ENCODE assay signal across 12 cellular contexts in the genomic region with DNA sequence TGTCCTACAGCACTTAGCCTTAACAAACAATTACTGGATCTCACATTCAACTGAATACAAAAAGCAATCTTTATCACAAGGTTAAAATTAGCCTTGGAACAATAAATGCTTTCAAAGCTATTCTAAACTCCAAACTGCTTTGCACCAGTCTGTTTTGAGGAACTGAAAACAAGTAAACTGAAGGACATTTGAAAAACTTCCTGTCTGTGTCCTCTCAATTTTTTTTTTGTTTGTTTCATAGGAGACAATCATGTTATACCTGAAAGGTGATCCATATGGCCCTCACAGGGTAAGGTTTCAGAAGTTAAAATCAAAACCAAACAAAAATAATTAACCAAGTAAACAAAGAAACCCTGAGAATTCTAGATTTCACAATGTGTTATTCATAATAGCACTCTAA.
DNase-seq lines count a peak whose midpoint lies in the region; ATAC-seq, FAIRE-seq and TF ChIP-seq lines count a peak whose summit lies in the region.
"Had no signal": no experiment of that assay in that cellular context is flagged by ENCODE, and none has a peak within 500 bp of the region (broad histone marks: within the 10 kb centered on the region; RNA-seq: fewer than 3 reads in every experiment).

No MANE protein-coding gene starts in this region.

- CTCF ChIA-PET in HepG2 (lab: Yijun Ruan, JAX; ENCODE audit: low intra/inter-chr PET ratio, low total read pairs) = no interaction called here
- CTCF ChIA-PET in mammary epithelial cell (lab: Charles Lee; ENCODE audit: low non-redundant PET) = no interaction called here

- FAIRE-seq in HepG2 (lab: Jason Lieb, UNC) = no peak

- TF ChIP-seq POLR2A in HepG2 (IDR thresholded peaks at IDR 0.05; ENCODE audit: insufficient read depth in 1 of 2, low read depth in 2 of 2, low read length in 2 of 2) = no peak

- POLR2A ChIA-PET in HepG2 (lab: Yijun Ruan, JAX) = no interaction called here

- peaks cover 25% of the 10 kb centered on the region for H3K4me1 ChIP-seq in left ventricle myocardium inferior
- H3K4me1 ChIP-seq in HepG2 (ENCODE audit: insufficient read depth, low read length) = 0 out of 2 replicates have a peak, but pooled peaks cover 3% of the 10 kb centered on the region
- H3K4me1 ChIP-seq in mammary epithelial cell (ENCODE audit: insufficient read depth, low read length) = no peaks in the 10 kb centered on the region
- H3K4me1 ChIP-seq: lower lobe of right lung had no signal

- H3K27me3 ChIP-seq in left ventricle myocardium inferior (ENCODE audit: low read depth) (no peaks in the 10 kb centered on the region), HepG2 (ENCODE audit: control insufficient read depth in 1 of 2, insufficient read depth in 2 of 2, low read length in 2 of 2) (no peaks in the 10 kb centered on the region), mammary epithelial cell (ENCODE audit: insufficient read depth, low read length) (no peaks in the 10 kb centered on the region)

- intact Hi-C loops in left ventricle myocardium inferior (cut with micrococcal nuclease) = no loop called here
- intact Hi-C loops in HepG2 (cut with micrococcal nuclease; ENCODE audit: unreplicated experiment) = no loop called here
- intact Hi-C loops in mammary epithelial cell (cut with micrococcal nuclease) = no loop called here

- ATAC-seq in GM18867 (IDR thresholded peaks at IDR 0.05; ENCODE audit: unreplicated experiment) = peak; percentile 88
- peak; percentile 95 for ATAC-seq in GM21619 (IDR thresholded peaks at IDR 0.05; ENCODE audit: unreplicated experiment)
- ATAC-seq in HG03439 (IDR thresholded peaks at IDR 0.05; ENCODE audit: unreplicated experiment) = peak; percentile 88
- ATAC-seq in HepG2 = no peak
- ATAC-seq: lower lobe of right lung had no signal

- H3K4me3 ChIP-seq in left ventricle myocardium inferior (no peak overlapping the region), HepG2 (replicated peaks in 1 of 3; ENCODE audit: insufficient read depth in 1 of 3, low read depth in 2 of 3, low read length in 3 of 3) (no peak overlapping the region), mammary epithelial cell (replicated peaks in 1 of 3; ENCODE audit: insufficient read depth in 1 of 3, low read depth in 2 of 3, low read length in 3 of 3) (no peak overlapping the region)
- H3K4me3 ChIP-seq: lower lobe of right lung had no signal

- TF ChIP-seq RAD21 in HepG2 (CRISPR knock-in tag; IDR thresholded peaks at IDR 0.05) = no peak

- H3K4me2 ChIP-seq in HepG2 (ENCODE audit: low read depth, low read length) (no peak overlapping the region), mammary epithelial cell (ENCODE audit: insufficient read depth, low read depth, low read length) (no peak overlapping the region)
- H3K4me2 ChIP-seq: SK-N-SH had no signal

- TF ChIP-seq EP300 in HepG2 (IDR thresholded peaks at IDR 0.05; ENCODE audit: low read depth in 2 of 2, low read length in 2 of 2) (no peak), HepG2 (CRISPR knock-in tag; IDR thresholded peaks at IDR 0.05; ENCODE audit: borderline replicate concordance) (no peak)

- DNase-seq in left ventricle myocardium inferior = no peak
- DNase-seq in HepG2 (ENCODE audit: low spot score) = no peak
- no peak for DNase-seq in COLO668 (lab: John Stamatoyannopoulos, UW; ENCODE audit: unreplicated experiment)
- no peak for DNase-seq in HuH-7.5 (ENCODE audit: low spot score)
- no peak for DNase-seq in mammary epithelial cell
- DNase-seq: GF-D8, KBM-7, lower lobe of right lung, SK-N-SH had no signal

- H3K9ac ChIP-seq in HepG2 (ENCODE audit: insufficient read depth, low read depth, low read length) (no peak overlapping the region), mammary epithelial cell (ENCODE audit: insufficient read depth, low read length) (no peak overlapping the region)
- H3K9ac ChIP-seq: SK-N-SH had no signal

- dilution Hi-C loops in mammary epithelial cell (cut with HindIII; ENCODE audit: low sequenced_read_pairs) = no loop called here

- H2AFZ ChIP-seq in HepG2 (ENCODE audit: low read length) (no peak overlapping the region), mammary epithelial cell (ENCODE audit: low read depth, low read length) (no peak overlapping the region)

- H3K9me3 ChIP-seq in left ventricle myocardium inferior (replicated peaks) (peaks cover 7% of the 10 kb centered on the region), HepG2 (ENCODE audit: low read length) (peaks cover 41% of the 10 kb centered on the region; the same call in 1 of the 2 replicates), mammary epithelial cell (replicated peaks; ENCODE audit: insufficient read depth, low read length) (peaks cover 10% of the 10 kb centered on the region)
- H3K9me3 ChIP-seq: lower lobe of right lung, SK-N-SH had no signal

- H3K36me3 ChIP-seq in left ventricle myocardium inferior (no peaks in the 10 kb centered on the region), HepG2 (replicated peaks in 1 of 2; ENCODE audit: control insufficient read depth in 1 of 2, insufficient read depth in 2 of 2, low read length in 2 of 2) (no peaks in the 10 kb centered on the region), mammary epithelial cell (ENCODE audit: insufficient read depth, low read length) (no peaks in the 10 kb centered on the region)
- H3K36me3 ChIP-seq: lower lobe of right lung had no signal

- H4K20me1 ChIP-seq in HepG2 (ENCODE audit: insufficient read depth, low read length) = no peaks in the 10 kb centered on the region
- no peaks in the 10 kb centered on the region for H4K20me1 ChIP-seq in mammary epithelial cell (ENCODE audit: insufficient read depth, low read length)

- BruUV-seq in HepG2 (replicated peaks; lab: Mats Ljungman, UMichigan) (no TSS peak), mammary epithelial cell (replicated peaks; lab: Mats Ljungman, UMichigan) (no TSS peak)

- TF ChIP-seq CTCF in left ventricle myocardium inferior (IDR thresholded peaks at IDR 0.05; ENCODE audit: borderline replicate concordance) = no peak
- TF ChIP-seq CTCF in HepG2 (CRISPR knock-in tag; IDR thresholded peaks at IDR 0.05) = no peak
- TF ChIP-seq CTCF in mammary epithelial cell (conservative IDR thresholded peaks at IDR 0.05 in 1 of 2, IDR thresholded peaks at IDR 0.05 in 1 of 2; ENCODE audit: extremely low read depth in 1 of 2, insufficient read depth in 1 of 2, low read depth in 1 of 2, low read length in 2 of 2) = no peak

- peak overlapping the region; percentile 67 for H3K27ac ChIP-seq in left ventricle myocardium inferior (replicated peaks)
- H3K27ac ChIP-seq in HepG2 (ENCODE audit: extremely low read length, insufficient read depth, low read length) = no peak overlapping the region
- H3K27ac ChIP-seq in mammary epithelial cell (ENCODE audit: insufficient read depth, low read depth, low read length) = no peak overlapping the region
- H3K27ac ChIP-seq: lower lobe of right lung had no signal

- in situ Hi-C loops in HepG2 (cut with HindIII; ENCODE audit: extremely low pct_ligation_motif_present, low pct_unique_long_range_greater_than_20kb) = no loop called here
- in situ Hi-C loops in mammary epithelial cell (cut with MboI; ENCODE audit: low sequenced_read_pairs in 2 of 2) = no loop called here

- no peaks in the 10 kb centered on the region for H3K79me2 ChIP-seq in HepG2 (ENCODE audit: insufficient read depth, low read length)
- no peaks in the 10 kb centered on the region for H3K79me2 ChIP-seq in mammary epithelial cell (ENCODE audit: insufficient read depth, low read length)

TF ChIP-seq in HepG2, 621 proteins besides CTCF, POLR2A, EP300 and RAD21 (continues in another document):
- TF ChIP-seq PCBP2 (optimal IDR thresholded peaks at IDR 0.05; ENCODE audit: low read depth, low read length, poor library complexity, severe bottlenecking) = no peak
- TF ChIP-seq MED13 (CRISPR knock-in tag; IDR thresholded peaks at IDR 0.05) = no peak
- TF ChIP-seq TBX2 (CRISPR knock-in tag; IDR thresholded peaks at IDR 0.05; ENCODE audit: borderline replicate concordance) = no peak
- TF ChIP-seq PLRG1 (conservative IDR thresholded peaks at IDR 0.05) = no peak
- TF ChIP-seq, protein P1, sequence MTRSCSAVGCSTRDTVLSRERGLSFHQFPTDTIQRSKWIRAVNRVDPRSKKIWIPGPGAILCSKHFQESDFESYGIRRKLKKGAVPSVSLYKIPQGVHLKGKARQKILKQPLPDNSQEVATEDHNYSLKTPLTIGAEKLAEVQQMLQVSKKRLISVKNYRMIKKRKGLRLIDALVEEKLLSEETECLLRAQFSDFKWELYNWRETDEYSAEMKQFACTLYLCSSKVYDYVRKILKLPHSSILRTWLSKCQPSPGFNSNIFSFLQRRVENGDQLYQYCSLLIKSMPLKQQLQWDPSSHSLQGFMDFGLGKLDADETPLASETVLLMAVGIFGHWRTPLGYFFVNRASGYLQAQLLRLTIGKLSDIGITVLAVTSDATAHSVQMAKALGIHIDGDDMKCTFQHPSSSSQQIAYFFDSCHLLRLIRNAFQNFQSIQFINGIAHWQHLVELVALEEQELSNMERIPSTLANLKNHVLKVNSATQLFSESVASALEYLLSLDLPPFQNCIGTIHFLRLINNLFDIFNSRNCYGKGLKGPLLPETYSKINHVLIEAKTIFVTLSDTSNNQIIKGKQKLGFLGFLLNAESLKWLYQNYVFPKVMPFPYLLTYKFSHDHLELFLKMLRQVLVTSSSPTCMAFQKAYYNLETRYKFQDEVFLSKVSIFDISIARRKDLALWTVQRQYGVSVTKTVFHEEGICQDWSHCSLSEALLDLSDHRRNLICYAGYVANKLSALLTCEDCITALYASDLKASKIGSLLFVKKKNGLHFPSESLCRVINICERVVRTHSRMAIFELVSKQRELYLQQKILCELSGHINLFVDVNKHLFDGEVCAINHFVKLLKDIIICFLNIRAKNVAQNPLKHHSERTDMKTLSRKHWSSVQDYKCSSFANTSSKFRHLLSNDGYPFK (CRISPR knock-in tag; IDR thresholded peaks at IDR 0.05; ENCODE audit: borderline replicate concordance) = no peak
- TF ChIP-seq POLR2AphosphoS2 (IDR thresholded peaks at IDR 0.05; ENCODE audit: low read depth, low read length) = no peak
- TF ChIP-seq NBN (conservative IDR thresholded peaks at IDR 0.05) = no peak
- TF ChIP-seq, protein P2, sequence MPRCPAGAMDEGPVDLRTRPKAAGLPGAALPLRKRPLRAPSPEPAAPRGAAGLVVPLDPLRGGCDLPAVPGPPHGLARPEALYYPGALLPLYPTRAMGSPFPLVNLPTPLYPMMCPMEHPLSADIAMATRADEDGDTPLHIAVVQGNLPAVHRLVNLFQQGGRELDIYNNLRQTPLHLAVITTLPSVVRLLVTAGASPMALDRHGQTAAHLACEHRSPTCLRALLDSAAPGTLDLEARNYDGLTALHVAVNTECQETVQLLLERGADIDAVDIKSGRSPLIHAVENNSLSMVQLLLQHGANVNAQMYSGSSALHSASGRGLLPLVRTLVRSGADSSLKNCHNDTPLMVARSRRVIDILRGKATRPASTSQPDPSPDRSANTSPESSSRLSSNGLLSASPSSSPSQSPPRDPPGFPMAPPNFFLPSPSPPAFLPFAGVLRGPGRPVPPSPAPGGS (CRISPR knock-in tag; IDR thresholded peaks at IDR 0.05) = no peak
- no peak for TF ChIP-seq MYNN (CRISPR knock-in tag; IDR thresholded peaks at IDR 0.05; ENCODE audit: low read depth)
- TF ChIP-seq KAT8 (CRISPR knock-in tag; IDR thresholded peaks at IDR 0.05) = no peak
